ENCODE assay signal across 9 cellular contexts in genomic region chr1:53020588-53020987, GRCh38. TPM values are rescaled to one million over a fixed set of nuclear protein-coding genes. Genes with fewer than 3 reads are reported as not detected.
"Had no signal": no experiment of that assay in that cellular context is flagged by ENCODE, and none has a peak within 500 bp of the region (broad histone marks: within the 10 kb centered on the region; RNA-seq: fewer than 3 reads in every experiment).

No MANE protein-coding gene starts in this region.

- DNase-seq: GDM1, GF-D8 had no signal

- ATAC-seq: GM12878 had no signal

- FAIRE-seq: G401.6, GM12878, GM12891, GM12892, GM18507, GM19239 had no signal

- H3K4me3 ChIP-seq: GM12878 had no signal

RNA-seq across cellular contexts. Expression of gene PODN, which starts 41.4 kb away (rescaled TPM):
- total RNA-seq: G401 had no signal
- polyA plus RNA-seq: GM12878 had no signal
